Comparison of ENCODE assay signal across 31 cellular contexts in the genomic region with DNA sequence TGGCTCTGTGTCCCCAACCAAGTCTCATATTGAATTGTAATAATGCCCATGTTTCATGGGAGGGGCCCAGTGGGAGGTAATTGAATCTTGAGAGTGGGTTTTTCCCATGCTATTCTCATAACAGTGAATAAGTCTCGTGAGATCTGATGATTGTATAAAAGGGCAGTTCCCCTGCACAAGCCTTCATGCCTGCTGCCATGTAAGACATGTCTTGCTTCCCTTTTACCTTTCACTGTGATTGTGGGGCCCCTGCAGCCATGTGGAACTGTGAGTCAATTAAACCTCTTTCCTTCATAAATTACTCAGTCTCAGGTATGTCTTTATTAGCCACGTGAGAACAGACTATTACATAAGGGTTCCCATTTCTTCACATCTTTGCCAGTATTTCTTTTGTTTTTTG.
"Had no signal": no experiment of that assay in that cellular context is flagged by ENCODE, and none has a peak within 500 bp of the region (broad histone marks: within the 10 kb centered on the region; RNA-seq: fewer than 3 reads in every experiment).

No MANE protein-coding gene starts in this region.

- ATAC-seq: esophagus mucosa; heart right ventricle; left ventricle myocardium superior; lower lobe of right lung; naive thymus-derived CD8-positive, alpha-beta T cell; sciatic nerve; stimulated activated effector memory CD8-positive, alpha-beta T cell treated with anti-CD3 and anti-CD28 coated beads, Interleukin-12 subunit alpha, Interleukin-12 subunit beta, amount 100 ng/mL, for 72 hours; stimulated activated naive CD8-positive, alpha-beta T cell treated with anti-CD3 and anti-CD28 coated beads, Interleukin-15, Interleukin-2, amounts not matched to agents 100 U/mL and 50 U/mL, for 24 hours had no signal

- H3K27ac Mint-ChIP-seq: immature natural killer cell; naive thymus-derived CD8-positive, alpha-beta T cell; stimulated activated effector memory CD8-positive, alpha-beta T cell treated with anti-CD3 and anti-CD28 coated beads, Interleukin-12 subunit alpha, Interleukin-12 subunit beta, amount 100 ng/mL, for 72 hours; type B pancreatic cell had no signal

- H2AFZ ChIP-seq: parathyroid adenoma had no signal

- H3K9me3 Mint-ChIP-seq: immature natural killer cell; stimulated activated effector memory CD8-positive, alpha-beta T cell treated with anti-CD3 and anti-CD28 coated beads, Interleukin-12 subunit alpha, Interleukin-12 subunit beta, amount 100 ng/mL, for 72 hours; type B pancreatic cell had no signal

- H3K4me1 Mint-ChIP-seq: neural crest cell had no signal

- H3K36me3 ChIP-seq: heart right ventricle, lower lobe of right lung, neutrophil, prostate gland, right atrium auricular region, tibial artery had no signal

- DNase-seq: central memory CD4-positive, alpha-beta T cell; dorsolateral prefrontal cortex; effector CD4-positive, alpha-beta T cell; foreskin melanocyte; glutamatergic neuron; heart right ventricle; hippocampal formation; immature natural killer cell; left ventricle myocardium superior; lower lobe of right lung; mesendoderm; midbrain; naive thymus-derived CD8-positive, alpha-beta T cell; stimulated activated CD4-positive, alpha-beta T cell treated with anti-CD3 and anti-CD28 coated beads, Interleukin-12 subunit alpha, Interleukin-12 subunit beta, amount 100 ng/mL, for 4 hours; stimulated activated CD4-positive, alpha-beta T cell treated with anti-CD3 and anti-CD28 coated beads, Interleukin-1b, Interleukin-23, amount 100 ng/mL, for 48 hours; stimulated activated CD4-positive, alpha-beta T cell treated with anti-CD3 and anti-CD28 coated beads, Interleukin-4, amount 100 ng/mL, for 1 hour; stimulated activated naive CD8-positive, alpha-beta T cell treated with anti-CD3 and anti-CD28 coated beads, Interleukin-15, Interleukin-2, amounts not matched to agents 100 U/mL and 50 U/mL, for 24 hours; substantia nigra; testis; tibial artery had no signal

- H3K4me1 ChIP-seq: heart right ventricle, lower lobe of right lung, parathyroid adenoma, prostate gland, right atrium auricular region, testis had no signal

- H3K4me3 Mint-ChIP-seq: immature natural killer cell; naive thymus-derived CD8-positive, alpha-beta T cell; neural crest cell; stimulated activated effector memory CD8-positive, alpha-beta T cell treated with anti-CD3 and anti-CD28 coated beads, Interleukin-12 subunit alpha, Interleukin-12 subunit beta, amount 100 ng/mL, for 72 hours; type B pancreatic cell had no signal

- H3K79me2 ChIP-seq: parathyroid adenoma had no signal

- H3K27ac ChIP-seq: dorsolateral prefrontal cortex, epithelial cell of prostate, heart right ventricle, lower lobe of right lung, neutrophil, parathyroid adenoma, prostate gland, right atrium auricular region, testis, tibial artery had no signal

- H3K27me3 ChIP-seq: testis had no signal

- H3K4me3 ChIP-seq: dorsolateral prefrontal cortex, heart right ventricle, lower lobe of right lung, prostate gland, right atrium auricular region, smooth muscle cell, testis, tibial artery had no signal

- H3K36me3 Mint-ChIP-seq: immature natural killer cell; stimulated activated effector memory CD8-positive, alpha-beta T cell treated with anti-CD3 and anti-CD28 coated beads, Interleukin-12 subunit alpha, Interleukin-12 subunit beta, amount 100 ng/mL, for 72 hours had no signal

- H3K9ac ChIP-seq: parathyroid adenoma had no signal

- H3K4me2 ChIP-seq: smooth muscle cell had no signal

- H3K9me3 ChIP-seq: lower lobe of right lung, neutrophil, prostate gland, right atrium auricular region, testis, tibial artery had no signal
